ENCODE assay signal across 1 cellular context in genomic region chr2:110677530-110678456, GRCh38.
TF ChIP-seq lines count a peak whose summit lies in the region.

Gene BUB1 (minus strand): TSS chr2:110678063. CDS start chr2:110677995, 68 bp downstream.

TF ChIP-seq in HepG2, 621 proteins besides CTCF, POLR2A, EP300 and RAD21 (continued from another document and continues in another):
- peak; percentile 49 for TF ChIP-seq ZNF407 (CRISPR knock-in tag; IDR thresholded peaks at IDR 0.05; ENCODE audit: not compliant biosample characterization)
- no peak for TF ChIP-seq ZNF549 (CRISPR knock-in tag; IDR thresholded peaks at IDR 0.05)
- no peak for TF ChIP-seq ZBTB46 (CRISPR knock-in tag; IDR thresholded peaks at IDR 0.05; ENCODE audit: borderline replicate concordance)
- TF ChIP-seq CREBL2 (CRISPR knock-in tag; IDR thresholded peaks at IDR 0.05; ENCODE audit: borderline replicate concordance), result no peak
- TF ChIP-seq TBL1XR1 (IDR thresholded peaks at IDR 0.05; ENCODE audit: borderline replicate concordance, low read length, partially characterized antibody), result no peak
- TF ChIP-seq SIX4 (CRISPR knock-in tag; IDR thresholded peaks at IDR 0.05), result no peak
- TF ChIP-seq ZBTB39 (CRISPR knock-in tag; IDR thresholded peaks at IDR 0.05), result no peak; the same call in 1 of the 2 replicates
- peak; percentile 26 for TF ChIP-seq HNRNPK (IDR thresholded peaks at IDR 0.05; ENCODE audit: low read depth, low read length, poor library complexity, severe bottlenecking)
- TF ChIP-seq ZFAT (CRISPR knock-in tag; conservative IDR thresholded peaks at IDR 0.05), result no peak
- no peak for TF ChIP-seq ONECUT2 (CRISPR knock-in tag; IDR thresholded peaks at IDR 0.05)
- no peak for TF ChIP-seq RFX1 (IDR thresholded peaks at IDR 0.05)
- TF ChIP-seq AHDC1 (CRISPR knock-in tag; IDR thresholded peaks at IDR 0.05; ENCODE audit: borderline replicate concordance), result no peak
- no peak for TF ChIP-seq SP140L (CRISPR knock-in tag; IDR thresholded peaks at IDR 0.05; ENCODE audit: borderline replicate concordance)
- TF ChIP-seq MED13 (CRISPR knock-in tag; IDR thresholded peaks at IDR 0.05), result no peak
- TF ChIP-seq ZNF337 (CRISPR knock-in tag; IDR thresholded peaks at IDR 0.05; ENCODE audit: borderline replicate concordance, low read depth), result 0 out of 2 replicates have a peak, but pooled peaks have one; percentile 12
- no peak for TF ChIP-seq ZNF737 (CRISPR knock-in tag; IDR thresholded peaks at IDR 0.05; ENCODE audit: borderline replicate concordance)
- TF ChIP-seq ZSCAN30 (CRISPR knock-in tag; IDR thresholded peaks at IDR 0.05), result no peak
- no peak for TF ChIP-seq ZNF503 (CRISPR knock-in tag; IDR thresholded peaks at IDR 0.05)
- TF ChIP-seq MYNN (CRISPR knock-in tag; IDR thresholded peaks at IDR 0.05; ENCODE audit: low read depth), result no peak
- peak; percentile 92; the same call in 2 of the 3 replicates for TF ChIP-seq MXI1 (IDR thresholded peaks at IDR 0.05; ENCODE audit: borderline replicate concordance, low read depth, low read length)
- TF ChIP-seq ZSCAN21 (CRISPR knock-in tag; IDR thresholded peaks at IDR 0.05; ENCODE audit: borderline replicate concordance), result peak; percentile 52; the same call in 1 of the 2 replicates
- no peak; the same call in 1 of the 2 replicates for TF ChIP-seq ZKSCAN8 (CRISPR knock-in tag; IDR thresholded peaks at IDR 0.05; ENCODE audit: borderline replicate concordance)
- TF ChIP-seq NRL (CRISPR knock-in tag; IDR thresholded peaks at IDR 0.05; ENCODE audit: borderline replicate concordance), result no peak; the same call in 1 of the 2 replicates
- TF ChIP-seq ESRRA (CRISPR knock-in tag; IDR thresholded peaks at IDR 0.05; ENCODE audit: low read depth), result 0 out of 2 replicates have a peak, but pooled peaks have one; percentile 12
- peak; percentile 82; the same call in 1 of the 2 replicates for TF ChIP-seq MXD4 (CRISPR knock-in tag; IDR thresholded peaks at IDR 0.05)
- peak; percentile 80; the same call in 1 of the 2 replicates for TF ChIP-seq SMAD1 (CRISPR knock-in tag; IDR thresholded peaks at IDR 0.05; ENCODE audit: borderline replicate concordance, low read depth)
- TF ChIP-seq CCAR2 (optimal IDR thresholded peaks at IDR 0.05; ENCODE audit: low read depth, low read length), result no peak
- 0 out of 2 replicates have a peak, but pooled peaks have one; percentile 13 for TF ChIP-seq ZNF576 (CRISPR knock-in tag; IDR thresholded peaks at IDR 0.05)
- no peak for TF ChIP-seq SETDB1 (CRISPR knock-in tag; IDR thresholded peaks at IDR 0.05; ENCODE audit: borderline replicate concordance)
- no peak for TF ChIP-seq ZNF263 (CRISPR knock-in tag; IDR thresholded peaks at IDR 0.05)
- 0 out of 2 replicates have a peak, but pooled peaks have one; percentile 50 for TF ChIP-seq MAZ (IDR thresholded peaks at IDR 0.05; ENCODE audit: borderline replicate concordance, low read depth, low read length)
- TF ChIP-seq MAZ (CRISPR knock-in tag; IDR thresholded peaks at IDR 0.05; ENCODE audit: low read depth), result peak; percentile 22; the same call in 1 of the 2 replicates
- TF ChIP-seq EED (CRISPR knock-in tag; IDR thresholded peaks at IDR 0.05), result no peak
- TF ChIP-seq PAF1 (CRISPR knock-in tag; IDR thresholded peaks at IDR 0.05), result no peak
- no peak for TF ChIP-seq BCL6 (CRISPR knock-in tag; IDR thresholded peaks at IDR 0.05)
